1 cellular context compared by ENCODE assay signal in genomic region chr6:47479874-47480273, GRCh38.
TF ChIP-seq lines count a peak whose summit lies in the region.

No MANE protein-coding gene starts in this region.

TF ChIP-seq in GM12878, 131 proteins besides CTCF, POLR2A, EP300 and RAD21 (continued from another document):
- no peak for TF ChIP-seq ZZZ3 (IDR thresholded peaks at IDR 0.05; ENCODE audit: control insufficient read depth, insufficient read length, low read depth)
- TF ChIP-seq KAT2A (conservative IDR thresholded peaks at IDR 0.05; ENCODE audit: control insufficient read depth, low read depth, low read length) = no peak
- TF ChIP-seq BCL11A (IDR thresholded peaks at IDR 0.05; ENCODE audit: low read depth, low read length) = no peak
- TF ChIP-seq TCF3 (IDR thresholded peaks at IDR 0.05; ENCODE audit: borderline replicate concordance, insufficient read depth, low read depth, low read length) = no peak
TF ChIP-seq in GM12878: peak in this region for 0.
